12 cellular contexts compared by ENCODE assay signal in the genomic region with DNA sequence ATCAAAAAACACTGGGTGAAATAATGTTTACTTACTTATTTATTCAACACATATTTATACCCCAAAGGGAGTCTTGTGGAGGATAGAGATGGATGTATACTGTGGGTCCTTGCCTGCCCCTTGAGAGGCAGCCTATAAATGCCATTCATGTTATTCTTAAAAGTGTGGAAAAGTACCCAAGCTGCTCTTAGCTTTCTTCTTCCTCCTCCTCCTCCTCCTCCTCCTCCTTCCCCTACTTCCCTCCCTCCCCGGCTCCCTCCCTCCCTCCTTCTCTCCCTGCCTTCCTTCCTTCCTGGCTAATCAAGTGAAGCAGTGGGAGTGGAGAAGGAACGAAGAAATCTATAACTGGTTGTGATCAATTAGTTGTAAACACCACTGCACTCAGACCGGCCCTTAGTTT. TPM values are rescaled to one million over a fixed set of nuclear protein-coding genes. Genes with fewer than 3 reads are reported as not detected.
DNase-seq lines count a peak whose midpoint lies in the region; ATAC-seq and TF ChIP-seq lines count a peak whose summit lies in the region.
"Had no signal": no experiment of that assay in that cellular context is flagged by ENCODE, and none has a peak within 500 bp of the region (broad histone marks: within the 10 kb centered on the region; RNA-seq: fewer than 3 reads in every experiment).

No MANE protein-coding gene starts in this region.

- H3K79me2 ChIP-seq in Karpas-422 (ENCODE audit: low read length) = no peaks in the 10 kb centered on the region

- peak overlapping the region; percentile 78 for H3K4me3 Mint-ChIP-seq in activated CD4-positive, alpha-beta T cell treated with anti-CD3 and anti-CD28 coated beads for 36 hours
- peak overlapping the region; percentile 82 for H3K4me3 Mint-ChIP-seq in activated naive CD8-positive, alpha-beta T cell
- H3K4me3 Mint-ChIP-seq in naive thymus-derived CD8-positive, alpha-beta T cell = peak overlapping the region; percentile 77 to 90 (median 85)
- H3K4me3 Mint-ChIP-seq in glutamatergic neuron (ENCODE audit: unreplicated experiment) = no peak overlapping the region

- peak overlapping the region; percentile 62 for H3K4me2 ChIP-seq in Karpas-422 (ENCODE audit: low read depth, low read length, poor library complexity, severe bottlenecking)

- DNase-seq in activated CD4-positive, alpha-beta T cell treated with anti-CD3 and anti-CD28 coated beads for 36 hours = no peak
- DNase-seq in activated CD4-positive, alpha-beta T cell treated with anti-CD3 and anti-CD28 coated beads, Interleukin-2, amount 50 U/mL, for 4 hours = no peak
- DNase-seq in Karpas-422 = no peak
- no peak for DNase-seq in naive thymus-derived CD8-positive, alpha-beta T cell
- DNase-seq in cerebellar nuclear complex (lab: John Stamatoyannopoulos, UW) = no peak
- DNase-seq in glutamatergic neuron = no peak
- DNase-seq in activated gamma-delta T cell (lab: John Stamatoyannopoulos, UW) = no peak
- DNase-seq: effector memory CD4-positive, alpha-beta T cell; NCI-H2081 treated with DMSO at 0.1 percent for 48 hours; Peyer's patch; stimulated activated CD4-positive, alpha-beta T cell treated with anti-CD3 and anti-CD28 coated beads, Interleukin-12 subunit alpha, Interleukin-12 subunit beta, amount 100 ng/mL, for 4 hours had no signal

- H3K4me1 ChIP-seq in Karpas-422 (ENCODE audit: low read length) = peaks cover 11% of the 10 kb centered on the region
- H3K4me1 ChIP-seq: Peyer's patch had no signal

- H3K27ac Mint-ChIP-seq in activated CD4-positive, alpha-beta T cell treated with anti-CD3 and anti-CD28 coated beads for 36 hours = no peak overlapping the region
- H3K27ac Mint-ChIP-seq in activated naive CD8-positive, alpha-beta T cell = no peak overlapping the region
- peak overlapping the region in 1 of 10 donors; percentile 51 for H3K27ac Mint-ChIP-seq in naive thymus-derived CD8-positive, alpha-beta T cell
- H3K27ac Mint-ChIP-seq in glutamatergic neuron (ENCODE audit: unreplicated experiment) = no peak overlapping the region

- no peaks in the 10 kb centered on the region for H3K27me3 ChIP-seq in Karpas-422 (ENCODE audit: low read length)
- H3K27me3 ChIP-seq: Peyer's patch had no signal

- no peaks in the 10 kb centered on the region for H3K36me3 ChIP-seq in Karpas-422 (ENCODE audit: insufficient read depth, low read length)
- H3K36me3 ChIP-seq: Peyer's patch had no signal

- no peaks in the 10 kb centered on the region for H3K9me3 Mint-ChIP-seq in activated CD4-positive, alpha-beta T cell treated with anti-CD3 and anti-CD28 coated beads for 36 hours (ENCODE audit: low read depth)
- H3K9me3 Mint-ChIP-seq in activated naive CD8-positive, alpha-beta T cell (ENCODE audit: low read depth) = no peaks in the 10 kb centered on the region
- no peaks in the 10 kb centered on the region for H3K9me3 Mint-ChIP-seq in naive thymus-derived CD8-positive, alpha-beta T cell
- no peaks in the 10 kb centered on the region for H3K9me3 Mint-ChIP-seq in glutamatergic neuron (ENCODE audit: unreplicated experiment)

- no peaks in the 10 kb centered on the region for H3K9me2 ChIP-seq in Karpas-422 (replicated peaks; ENCODE audit: insufficient read depth, low read length)

- peaks cover 2% of the 10 kb centered on the region for H3K4me1 Mint-ChIP-seq in activated CD4-positive, alpha-beta T cell treated with anti-CD3 and anti-CD28 coated beads for 36 hours
- H3K4me1 Mint-ChIP-seq in activated naive CD8-positive, alpha-beta T cell (ENCODE audit: low read depth) = peaks cover 8% of the 10 kb centered on the region
- peaks cover 0 to 11% (median 7%) of the 10 kb centered on the region in 4 donors for H3K4me1 Mint-ChIP-seq in naive thymus-derived CD8-positive, alpha-beta T cell
- H3K4me1 Mint-ChIP-seq in glutamatergic neuron (ENCODE audit: low read depth, unreplicated experiment) = no peaks in the 10 kb centered on the region

- no peak overlapping the region for H2AFZ ChIP-seq in Karpas-422 (ENCODE audit: low read length)

- TF ChIP-seq CTCF in glutamatergic neuron (IDR thresholded peaks at IDR 0.05; ENCODE audit: partially characterized antibody, unreplicated experiment) = no peak

- H3K27me3 Mint-ChIP-seq in activated CD4-positive, alpha-beta T cell treated with anti-CD3 and anti-CD28 coated beads for 36 hours = no peaks in the 10 kb centered on the region
- no peaks in the 10 kb centered on the region for H3K27me3 Mint-ChIP-seq in activated naive CD8-positive, alpha-beta T cell
- H3K27me3 Mint-ChIP-seq in naive thymus-derived CD8-positive, alpha-beta T cell = no peaks in the 10 kb centered on the region
- H3K27me3 Mint-ChIP-seq in glutamatergic neuron (ENCODE audit: unreplicated experiment) = no peaks in the 10 kb centered on the region

- H3K4me3 ChIP-seq in Karpas-422 (ENCODE audit: low read length) = peak overlapping the region; percentile 66

- H3K9me3 ChIP-seq in Karpas-422 (ENCODE audit: low read length) = no peaks in the 10 kb centered on the region
- H3K9me3 ChIP-seq: Peyer's patch had no signal

- POLR2A ChIA-PET in activated CD4-positive, alpha-beta T cell treated with anti-CD3 and anti-CD28 coated beads for 36 hours (lab: Charles Lee) = no interaction called here
- POLR2A ChIA-PET in naive thymus-derived CD8-positive, alpha-beta T cell (lab: Charles Lee) = interaction anchor here (1.4 kb wide), 1 partner anchor 39 kb away, joined by 5 read pairs; no protein-coding TSS in a partner anchor

- intact Hi-C loops in activated CD4-positive, alpha-beta T cell treated with anti-CD3 and anti-CD28 coated beads for 36 hours (cut with DNase I, micrococcal nuclease) = no loop called here

- CTCF ChIA-PET in activated CD4-positive, alpha-beta T cell treated with anti-CD3 and anti-CD28 coated beads for 36 hours (lab: Charles Lee) = interaction anchor here (1.0 kb wide), 1 partner anchor 234 kb away, joined by 3 read pairs; no protein-coding TSS in a partner anchor

- H3K9ac ChIP-seq in Karpas-422 (ENCODE audit: low read length) = peak overlapping the region; percentile 77

- no peaks in the 10 kb centered on the region for H3K36me3 Mint-ChIP-seq in activated CD4-positive, alpha-beta T cell treated with anti-CD3 and anti-CD28 coated beads for 36 hours (ENCODE audit: low read depth)
- H3K36me3 Mint-ChIP-seq in activated naive CD8-positive, alpha-beta T cell = no peaks in the 10 kb centered on the region
- H3K36me3 Mint-ChIP-seq in naive thymus-derived CD8-positive, alpha-beta T cell = no peaks in the 10 kb centered on the region
- no peaks in the 10 kb centered on the region for H3K36me3 Mint-ChIP-seq in glutamatergic neuron (ENCODE audit: unreplicated experiment)

- H3K27ac ChIP-seq in Karpas-422 (ENCODE audit: low read length) = peak overlapping the region; percentile 73; the same call in 1 of the 2 replicates

- H4K20me1 ChIP-seq in Karpas-422 (ENCODE audit: insufficient read depth, low read depth, low read length) = no peaks in the 10 kb centered on the region

- no peak for ATAC-seq in activated CD4-positive, alpha-beta T cell treated with anti-CD3 and anti-CD28 coated beads for 36 hours
- ATAC-seq in naive thymus-derived CD8-positive, alpha-beta T cell = no peak

RNA-seq across cellular contexts. Expression of gene IGF2BP3, which starts 21.2 kb away (rescaled TPM):
- 1 to 10 TPM in 1 of 2 experiments, under 1 TPM in 1; 0.64 to 1.1 TPM for total RNA-seq in activated CD4-positive, alpha-beta T cell treated with anti-CD3 and anti-CD28 coated beads for 36 hours
- 61.5 and 120 TPM in 2 replicates for total RNA-seq in Karpas-422 (2014; rRNA removed; shearing (Covaris generic); ENCODE audit: low replicate concordance)
- not detected for total RNA-seq in naive thymus-derived CD8-positive, alpha-beta T cell
- under 1 TPM in 2 of 3 donors, not detected in 1; 0.09 to 0.64 TPM for polyA plus RNA-seq in naive thymus-derived CD8-positive, alpha-beta T cell
- total RNA-seq in glutamatergic neuron (ENCODE audit: unreplicated experiment) = 47.0 TPM

RNA-seq across cellular contexts. Expression of gene TRA2A, which starts 40.3 kb away (rescaled TPM):
- 100 to 1,000 TPM in 1 of 2 experiments, 10 to 100 TPM in 1; 86.8 to 143 TPM for total RNA-seq in activated CD4-positive, alpha-beta T cell treated with anti-CD3 and anti-CD28 coated beads for 36 hours
- total RNA-seq in Karpas-422 (2014; rRNA removed; shearing (Covaris generic); ENCODE audit: low replicate concordance) = 34.3 and 34.5 TPM in 2 replicates
- 100 to 1,000 TPM; 155 to 157 TPM for total RNA-seq in naive thymus-derived CD8-positive, alpha-beta T cell
- polyA plus RNA-seq in naive thymus-derived CD8-positive, alpha-beta T cell = 10 to 100 TPM; 33.7 to 57.7 (median 54.7) TPM
- total RNA-seq in glutamatergic neuron (ENCODE audit: unreplicated experiment) = 108 TPM

Comparison
In these comparisons a context has a peak if more than half of its experiments do, and no peak if none do; other contexts are left out.
1. RNA of gene IGF2BP3, which starts 21.2 kb away (total RNA-seq): 61.5 to 120 TPM in Karpas-422 and 47.0 TPM in glutamatergic neuron (single experiment); 0.64 to 1.1 TPM in activated CD4-positive, alpha-beta T cell treated with anti-CD3 and anti-CD28 coated beads for 36 hours and not detected in naive thymus-derived CD8-positive, alpha-beta T cell; every median in the first group is over 10 times any median in the second.